In genomic region chr10:14397069-14397468, GRCh38 we compare ENCODE assay signal across 9 cellular contexts.
DNase-seq lines count a peak whose midpoint lies in the region; ATAC-seq, FAIRE-seq and TF ChIP-seq lines count a peak whose summit lies in the region.
"Had no signal": no experiment of that assay in that cellular context is flagged by ENCODE, and none has a peak within 500 bp of the region (broad histone marks: within the 10 kb centered on the region; RNA-seq: fewer than 3 reads in every experiment).

No MANE protein-coding gene starts in this region.

- WGBS in suprapubic skin = 26% methylated on average over 9 of the region's 9 CpGs

- H3K9me3 ChIP-seq in keratinocyte (ENCODE audit: control insufficient read depth, low read depth, low read length) (no peaks in the 10 kb centered on the region), suprapubic skin (no peaks in the 10 kb centered on the region), BE2C (no peaks in the 10 kb centered on the region)

- peak overlapping the region; percentile 47 for H3K4me2 ChIP-seq in keratinocyte (ENCODE audit: control insufficient read depth, extremely low read depth, insufficient read depth, low read depth, low read length)

- H3K36me3 ChIP-seq in bronchial epithelial cell (ENCODE audit: control insufficient read depth, insufficient read depth, low read length) = no peaks in the 10 kb centered on the region
- no peaks in the 10 kb centered on the region for H3K36me3 ChIP-seq in keratinocyte (ENCODE audit: control insufficient read depth in 2 of 2, extremely low read depth in 1 of 2, insufficient read depth in 2 of 2, low read length in 2 of 2)
- H3K36me3 ChIP-seq in suprapubic skin = no peaks in the 10 kb centered on the region
- no peaks in the 10 kb centered on the region for H3K36me3 ChIP-seq in BE2C

- TF ChIP-seq POLR2A in suprapubic skin (IDR thresholded peaks at IDR 0.05) = no peak

- no peaks in the 10 kb centered on the region for H3K79me2 ChIP-seq in keratinocyte (ENCODE audit: control insufficient read depth, insufficient read depth, low read length)

- H3K27me3 ChIP-seq in bronchial epithelial cell (ENCODE audit: control insufficient read depth, insufficient read depth, low read length) (no peaks in the 10 kb centered on the region), keratinocyte (ENCODE audit: control insufficient read depth, extremely low read depth, insufficient read depth, low read length) (no peaks in the 10 kb centered on the region), suprapubic skin (peaks cover 12% of the 10 kb centered on the region), BE2C (peaks cover 12% of the 10 kb centered on the region)

- H4K20me1 ChIP-seq in keratinocyte (ENCODE audit: control insufficient read depth, extremely low read depth, insufficient read depth, low read length) = no peaks in the 10 kb centered on the region

- dilution Hi-C loops in keratinocyte (cut with MboI; ENCODE audit: extremely low pct_ligation_motif_present, low sequenced_read_pairs) = no loop called here

- TF ChIP-seq CTCF in bronchial epithelial cell (IDR thresholded peaks at IDR 0.05; ENCODE audit: insufficient read depth, low read length, severe bottlenecking) (no peak), keratinocyte (optimal IDR thresholded peaks at IDR 0.05 in 1 of 3, IDR thresholded peaks at IDR 0.05 in 1 of 3, conservative IDR thresholded peaks at IDR 0.05 in 1 of 3; ENCODE audit: extremely low read depth in 1 of 3, insufficient read depth in 2 of 3, low read length in 3 of 3) (no peak), suprapubic skin (IDR thresholded peaks at IDR 0.05) (no peak), BE2C (IDR thresholded peaks at IDR 0.05; ENCODE audit: low read depth, low read length) (no peak)

- H3K27ac ChIP-seq in keratinocyte (ENCODE audit: control insufficient read depth, insufficient read depth, low read length) (peak overlapping the region; percentile 58), suprapubic skin (no peak overlapping the region)

- H2AFZ ChIP-seq in keratinocyte (ENCODE audit: control insufficient read depth, low read length) = peak overlapping the region; percentile 78

- ATAC-seq in GM19351 (IDR thresholded peaks at IDR 0.05; ENCODE audit: unreplicated experiment) = no peak
- ATAC-seq in GM21619 (IDR thresholded peaks at IDR 0.05; ENCODE audit: unreplicated experiment) = no peak

- FAIRE-seq in HTR-8/SVneo (lab: Jason Lieb, UNC) = peak; percentile 97
- no peak for FAIRE-seq in bronchial epithelial cell (lab: Jason Lieb, UNC)
- FAIRE-seq in keratinocyte (lab: Jason Lieb, UNC) = peak; percentile 97

- H3K4me1 ChIP-seq in keratinocyte (ENCODE audit: control insufficient read depth, extremely low read depth, insufficient read depth, low read length) (peaks cover 29% of the 10 kb centered on the region), suprapubic skin (no peaks in the 10 kb centered on the region), BE2C (no peaks in the 10 kb centered on the region)

- DNase-seq in HTR-8/SVneo (ENCODE audit: insufficient read length, low spot score) (peak; percentile 76), bronchial epithelial cell (ENCODE audit: low read depth) (peak; percentile 80), keratinocyte (ENCODE audit: low read depth, low spot score) (peak; percentile 76), suprapubic skin (ENCODE audit: low spot score in 2 of 2) (peak; percentile 75 to 81), BE2C (no peak), germinal center (ENCODE audit: low spot score) (no peak)
- DNase-seq: NCI-H1105 treated with DMSO at 0.1 percent for 48 hours had no signal

- H3K4me3 ChIP-seq in bronchial epithelial cell (ENCODE audit: low read depth, low read length) = no peak overlapping the region
- no peak overlapping the region for H3K4me3 ChIP-seq in keratinocyte (ENCODE audit: control insufficient read depth in 2 of 3, extremely low read depth in 1 of 3, insufficient read depth in 2 of 3, low read depth in 1 of 3, low read length in 3 of 3)
- H3K4me3 ChIP-seq in suprapubic skin = no peak overlapping the region
- H3K4me3 ChIP-seq in BE2C (ENCODE audit: low read depth, low read length) = no peak overlapping the region

- peak overlapping the region; percentile 29 for H3K9ac ChIP-seq in keratinocyte (ENCODE audit: control insufficient read depth, extremely low read depth, insufficient read depth, low read length)

- TF ChIP-seq EP300 in suprapubic skin (IDR thresholded peaks at IDR 0.05) = no peak

- H3K9me1 ChIP-seq in keratinocyte (ENCODE audit: control insufficient read depth, extremely low read depth, insufficient read depth, low read length) = no peaks in the 10 kb centered on the region

Comparison
In these comparisons a context has a peak if more than half of its experiments do, and no peak if none do; other contexts are left out.
1. DNase-seq: peak in HTR-8/SVneo (single experiment), bronchial epithelial cell (single experiment), keratinocyte (single experiment) and suprapubic skin (2 of 2); none in BE2C (single experiment) and germinal center (single experiment).